Comparison of ENCODE assay signal across 8 cellular contexts in the genomic region with DNA sequence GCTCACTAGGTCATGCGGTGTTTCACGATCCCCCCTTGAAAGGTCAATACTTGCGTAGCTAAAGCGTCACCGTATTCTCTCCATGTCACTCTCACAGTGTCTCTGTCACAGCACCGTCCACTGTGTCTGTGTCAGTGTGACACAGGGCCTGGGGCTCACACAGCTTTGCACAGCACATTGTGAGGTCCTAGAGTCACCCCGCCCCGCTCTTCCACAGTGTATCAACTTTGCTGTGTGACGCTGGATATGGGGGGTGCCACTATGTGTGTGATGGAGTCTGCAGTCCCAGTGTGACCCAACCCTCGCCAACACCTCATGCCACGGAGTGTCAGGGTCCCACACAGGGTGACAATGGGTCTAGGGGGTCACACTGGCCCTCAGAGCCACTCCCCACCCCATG. TPM values are rescaled to one million over a fixed set of nuclear protein-coding genes. Genes with fewer than 3 reads are reported as not detected.
DNase-seq lines count a peak whose midpoint lies in the region; ATAC-seq and TF ChIP-seq lines count a peak whose summit lies in the region.

No MANE protein-coding gene starts in this region.

- H3K4me3 Mint-ChIP-seq in CD4-positive, alpha-beta memory T cell: peak overlapping the region in 7 of 8 donors; percentile 21 to 68 (median 56)
- H3K4me3 Mint-ChIP-seq in T-cell: peak overlapping the region; percentile 43 to 72 (median 44)

- no peaks in the 10 kb centered on the region for H3K36me3 Mint-ChIP-seq in CD4-positive, alpha-beta memory T cell
- H3K36me3 Mint-ChIP-seq in T-cell: no peaks in the 10 kb centered on the region

- H3K4me1 Mint-ChIP-seq in CD4-positive, alpha-beta memory T cell: peaks cover 3 to 13% (median 10%) of the 10 kb centered on the region in 4 donors
- peaks cover 7 to 12% (median 10%) of the 10 kb centered on the region in 3 donors for H3K4me1 Mint-ChIP-seq in T-cell

- peaks cover 26 to 37% of the 10 kb centered on the region in 2 donors for H3K27me3 Mint-ChIP-seq in CD4-positive, alpha-beta memory T cell
- peaks cover 26 to 43% of the 10 kb centered on the region in 2 donors for H3K27me3 Mint-ChIP-seq in T-cell

- DNase-seq in CD4-positive, alpha-beta memory T cell: no peak
- no peak for DNase-seq in T-cell
- DNase-seq in foreskin fibroblast: no peak
- no peak for DNase-seq in ovary
- no peak for DNase-seq in tibial nerve (ENCODE audit: low spot score in 2 of 2)
- no peak for DNase-seq in cerebellar cortex (ENCODE audit: low spot score)

- TF ChIP-seq EP300 in ovary (IDR thresholded peaks at IDR 0.05) (no peak), tibial nerve (IDR thresholded peaks at IDR 0.05) (no peak)

- no peaks in the 10 kb centered on the region for H3K9me3 ChIP-seq in CD4-positive, alpha-beta memory T cell (ENCODE audit: control insufficient read depth in 1 of 2, low read length in 2 of 2)
- H3K9me3 ChIP-seq in ovary: no peaks in the 10 kb centered on the region
- H3K9me3 ChIP-seq in tibial nerve: peaks cover 0 to 14% (median 0%) of the 10 kb centered on the region in 4 donors

- H3K27ac Mint-ChIP-seq in CD4-positive, alpha-beta memory T cell: no peak overlapping the region
- H3K27ac Mint-ChIP-seq in T-cell: no peak overlapping the region

- TF ChIP-seq POLR2A in ovary (IDR thresholded peaks at IDR 0.05) (no peak), tibial nerve (IDR thresholded peaks at IDR 0.05) (no peak)

- 73 to 80% (median 76%) methylated on average over 11 of the region's 11 CpGs for WGBS in ovary, 3 donors
- 77 to 82% methylated on average over 10 to 11 of the region's 11 CpGs for WGBS in tibial nerve, 2 donors

- no peak overlapping the region for H3K27ac ChIP-seq in CD4-positive, alpha-beta memory T cell (ENCODE audit: low read depth, low read length)
- H3K27ac ChIP-seq in ovary (no peak overlapping the region), tibial nerve (no peak overlapping the region)

- H3K4me1 ChIP-seq in CD4-positive, alpha-beta memory T cell (ENCODE audit: insufficient read depth, low read length): peaks cover 7% of the 10 kb centered on the region
- H3K4me1 ChIP-seq in ovary (ENCODE audit: insufficient read depth): peaks cover 3% of the 10 kb centered on the region
- peaks cover 0 to 10% (median 0%) of the 10 kb centered on the region in 4 donors for H3K4me1 ChIP-seq in tibial nerve

- TF ChIP-seq CTCF in foreskin fibroblast (IDR thresholded peaks at IDR 0.05; ENCODE audit: low read depth, low read length) (no peak), ovary (IDR thresholded peaks at IDR 0.05) (no peak), tibial nerve (IDR thresholded peaks at IDR 0.05) (no peak)

- peaks cover 0 to 10% (median 3%) of the 10 kb centered on the region in 8 donors for H3K9me3 Mint-ChIP-seq in CD4-positive, alpha-beta memory T cell
- H3K9me3 Mint-ChIP-seq in T-cell: no peaks in the 10 kb centered on the region

- CTCF ChIA-PET in CD4-positive, alpha-beta memory T cell (lab: Charles Lee; ENCODE audit: partially characterized antibody): no interaction called here
- CTCF ChIA-PET in T-cell (lab: Charles Lee): no interaction called here

- no peaks in the 10 kb centered on the region for H3K36me3 ChIP-seq in CD4-positive, alpha-beta memory T cell (ENCODE audit: insufficient read depth, low read length)
- H3K36me3 ChIP-seq in ovary (no peaks in the 10 kb centered on the region), tibial nerve (no peaks in the 10 kb centered on the region)

- H3K27me3 ChIP-seq in CD4-positive, alpha-beta memory T cell (ENCODE audit: insufficient read depth, low read length): peaks cover 20% of the 10 kb centered on the region
- H3K27me3 ChIP-seq in ovary (no peaks in the 10 kb centered on the region), tibial nerve (peaks cover 0 to 25% of the 10 kb centered on the region in 2 donors)

- ATAC-seq in T-cell (replicated peaks in 1 of 4) (no peak), GM18867 (IDR thresholded peaks at IDR 0.05; ENCODE audit: unreplicated experiment) (no peak), GM18502 (IDR thresholded peaks at IDR 0.05; ENCODE audit: poor library complexity, unreplicated experiment) (no peak)

- H3K4me3 ChIP-seq in CD4-positive, alpha-beta memory T cell (ENCODE audit: low read length in 2 of 2): no peak overlapping the region
- peak overlapping the region; percentile 51 to 57 for H3K4me3 ChIP-seq in foreskin fibroblast (ENCODE audit: low read depth in 1 of 2, low read length in 2 of 2)
- peak overlapping the region; percentile 37 for H3K4me3 ChIP-seq in ovary
- peak overlapping the region in 1 of 4 donors; percentile 56 for H3K4me3 ChIP-seq in tibial nerve

- POLR2A ChIA-PET in CD4-positive, alpha-beta memory T cell (lab: Charles Lee; ENCODE audit: partially characterized antibody): no interaction called here
- POLR2A ChIA-PET in T-cell (lab: Charles Lee): no interaction called here

- intact Hi-C loops in CD4-positive, alpha-beta memory T cell (cut with micrococcal nuclease): no loop called here
- intact Hi-C loops in ovary (cut with DNase I): no loop called here

RNA-seq across cellular contexts. Expression of a gene that starts 0.6 kb away (rescaled TPM):
- total RNA-seq in CD4-positive, alpha-beta memory T cell: not detected
- not detected for polyA plus RNA-seq in CD4-positive, alpha-beta memory T cell
- not detected for total RNA-seq in T-cell
- total RNA-seq in ovary: 1 to 10 TPM in 3 of 7 donors, under 1 TPM in 4; 0.28 to 2.2 (median 0.84) TPM
- 1 to 10 TPM; 1.0 to 5.6 TPM for polyA plus RNA-seq in ovary
- 1 to 10 TPM in 1 of 4 donors, not detected in 3; 1.4 TPM for total RNA-seq in tibial nerve

Comparison
In these comparisons a context has a peak if more than half of its experiments do, and no peak if none do; other contexts are left out.
1. H3K4me3 ChIP-seq: peak in foreskin fibroblast (2 of 2) and ovary (single experiment); none in CD4-positive, alpha-beta memory T cell (0 of 2).